In genomic region chr17:17516315-17516930, GRCh38 we compare ENCODE assay signal across 17 cellular contexts. TPM values are rescaled to one million over a fixed set of nuclear protein-coding genes. Genes with fewer than 3 reads are reported as not detected.
DNase-seq lines count a peak whose midpoint lies in the region; ATAC-seq and TF ChIP-seq lines count a peak whose summit lies in the region.
"Had no signal": no experiment of that assay in that cellular context is flagged by ENCODE, and none has a peak within 500 bp of the region (broad histone marks: within the 10 kb centered on the region; RNA-seq: fewer than 3 reads in every experiment).

No MANE protein-coding gene starts in this region.

- H3K9me3 ChIP-seq in BLaER1 (no peaks in the 10 kb centered on the region), mucosa of descending colon (no peaks in the 10 kb centered on the region)
- H3K9me3 ChIP-seq: sigmoid colon had no signal

- H3K4me3 ChIP-seq in BLaER1 (no peak overlapping the region; the same call in 1 of the 2 replicates), mucosa of descending colon (no peak overlapping the region), mesendoderm (ENCODE audit: low read length) (no peak overlapping the region)
- H3K4me3 ChIP-seq: sigmoid colon had no signal

- H3K27ac Mint-ChIP-seq in activated T-helper 17 cell treated with anti-CD3 and anti-CD28 coated beads, Interleukin-2, amount 50 U/mL, for 72 hours, result peak overlapping the region; percentile 6
- H3K27ac Mint-ChIP-seq in T-cell, result no peak overlapping the region
- H3K27ac Mint-ChIP-seq: activated T-helper 1 cell treated with anti-CD3 and anti-CD28 coated beads, Interleukin-12 subunit alpha, Interleukin-12 subunit beta, Interleukin-2, Interleukin-4 antibody, amounts not matched to agents 30 ng/mL and 10 ng/mL and 1 ng/mL, durations not matched to agents 14 hours and 24 hours and 36 hours; memory B cell had no signal

- CTCF ChIA-PET in T-cell (lab: Charles Lee), result interaction anchor here in 1 of 2 donors (0.7 kb wide), 1 partner anchor 18 kb away, joined by 4 read pairs; no protein-coding TSS in a partner anchor

- H3K27ac ChIP-seq in BLaER1 (peak overlapping the region; percentile 65), mesendoderm (ENCODE audit: low read depth, low read length) (no peak overlapping the region)
- H3K27ac ChIP-seq: sigmoid colon had no signal

- H3K4me1 ChIP-seq in BLaER1 (peaks cover 100% of the 10 kb centered on the region), mucosa of descending colon (ENCODE audit: low read depth) (no peaks in the 10 kb centered on the region), mesendoderm (ENCODE audit: control insufficient read depth, low read depth, low read length) (no peaks in the 10 kb centered on the region)

- no peaks in the 10 kb centered on the region for H3K36me3 Mint-ChIP-seq in activated T-helper 17 cell treated with anti-CD3 and anti-CD28 coated beads, Interleukin-2, amount 50 U/mL, for 72 hours (ENCODE audit: low read depth)
- H3K36me3 Mint-ChIP-seq in T-cell, result peaks cover 3% of the 10 kb centered on the region

- H3K56ac ChIP-seq in mesendoderm (ENCODE audit: low read length), result no peak overlapping the region

- no peak overlapping the region for H2BK120ac ChIP-seq in mesendoderm (ENCODE audit: low read depth, low read length)

- no peak overlapping the region for H2BK5ac ChIP-seq in mesendoderm (ENCODE audit: low read length)

- no peak for ATAC-seq in activated T-helper 17 cell treated with anti-CD3 and anti-CD28 coated beads, Interleukin-2, amount 50 U/mL, for 72 hours (replicated peaks)
- peak; percentile 23 for ATAC-seq in mucosa of descending colon
- ATAC-seq in T-cell (replicated peaks in 1 of 4), result no peak
- no peak for ATAC-seq in HG03442 (IDR thresholded peaks at IDR 0.05; ENCODE audit: unreplicated experiment)

- H3K23ac ChIP-seq in mesendoderm (ENCODE audit: low read length), result no peak overlapping the region

- DNase-seq in NCI-H1694 (lab: John Stamatoyannopoulos, UW), result peak; percentile 56
- peak in 1 of 3 donors; percentile 22 for DNase-seq in mucosa of descending colon
- no peak for DNase-seq in T-cell
- DNase-seq in mesendoderm, result no peak
- no peak for DNase-seq in midbrain (lab: John Stamatoyannopoulos, UW)
- DNase-seq: effector CD4-positive, alpha-beta T cell; head of caudate nucleus; NCI-H2081; nucleus accumbens; sigmoid colon; stimulated activated CD4-positive, alpha-beta T cell treated with anti-CD3 and anti-CD28 coated beads, Interleukin-2, amount 100 ng/mL, for 24 hours; T-helper 2 cell had no signal

- no peak for TF ChIP-seq CTCF in mucosa of descending colon (IDR thresholded peaks at IDR 0.05)

- no peak overlapping the region for H3K18ac ChIP-seq in mesendoderm (ENCODE audit: low read length)

- POLR2A ChIA-PET in T-cell (lab: Charles Lee), result no interaction called here

- H3K27me3 Mint-ChIP-seq in activated T-helper 17 cell treated with anti-CD3 and anti-CD28 coated beads, Interleukin-2, amount 50 U/mL, for 72 hours, result no peaks in the 10 kb centered on the region
- no peaks in the 10 kb centered on the region for H3K27me3 Mint-ChIP-seq in T-cell
- H3K27me3 Mint-ChIP-seq: memory B cell had no signal

- peak overlapping the region; percentile 43 for H3K9ac ChIP-seq in BLaER1
- no peak overlapping the region for H3K9ac ChIP-seq in mesendoderm (ENCODE audit: low read length)

- H3K4me2 ChIP-seq in BLaER1 (peak overlapping the region; percentile 81), mesendoderm (ENCODE audit: low read length) (no peak overlapping the region)

- H4K20me1 ChIP-seq in BLaER1, result no peaks in the 10 kb centered on the region

- no peaks in the 10 kb centered on the region for H3K79me2 ChIP-seq in mesendoderm (ENCODE audit: control insufficient read depth, insufficient read depth, low read length)

- no peaks in the 10 kb centered on the region for H3K9me3 Mint-ChIP-seq in activated T-helper 17 cell treated with anti-CD3 and anti-CD28 coated beads, Interleukin-2, amount 50 U/mL, for 72 hours
- no peaks in the 10 kb centered on the region for H3K9me3 Mint-ChIP-seq in T-cell
- H3K9me3 Mint-ChIP-seq: activated T-helper 1 cell treated with anti-CD3 and anti-CD28 coated beads, Interleukin-12 subunit alpha, Interleukin-12 subunit beta, Interleukin-2, Interleukin-4 antibody, amounts not matched to agents 30 ng/mL and 10 ng/mL and 1 ng/mL, durations not matched to agents 14 hours and 24 hours and 36 hours; memory B cell had no signal

- no peak overlapping the region for H3K4ac ChIP-seq in mesendoderm (ENCODE audit: low read depth, low read length)

- H4K8ac ChIP-seq in mesendoderm (ENCODE audit: low read depth, low read length), result no peak overlapping the region

- H3K4me1 Mint-ChIP-seq in activated T-helper 17 cell treated with anti-CD3 and anti-CD28 coated beads, Interleukin-2, amount 50 U/mL, for 72 hours, result no peaks in the 10 kb centered on the region
- H3K4me1 Mint-ChIP-seq in T-cell, result no peaks in the 10 kb centered on the region
- H3K4me1 Mint-ChIP-seq: memory B cell had no signal

- intact Hi-C loops in mucosa of descending colon (cut with DNase I, micrococcal nuclease), result no loop called here

- no peak overlapping the region for H2BK15ac ChIP-seq in mesendoderm (replicated peaks; ENCODE audit: low read depth)

- H3K27me3 ChIP-seq in BLaER1, result no peaks in the 10 kb centered on the region
- H3K27me3 ChIP-seq in mesendoderm (ENCODE audit: insufficient read depth, low read length, poor library complexity), result no peaks in the 10 kb centered on the region
- H3K27me3 ChIP-seq: sigmoid colon had no signal

- no CpG with 5 or more reads among the region's 10 CpGs for WGBS in mesendoderm (ENCODE audit: extremely low coverage, insufficient coverage, low lambda C conversion rate)

- H3K79me1 ChIP-seq in mesendoderm (ENCODE audit: low read length), result no peaks in the 10 kb centered on the region

- H4K5ac ChIP-seq in mesendoderm (ENCODE audit: low read length), result no peak overlapping the region

- H3K4me3 Mint-ChIP-seq in activated T-helper 17 cell treated with anti-CD3 and anti-CD28 coated beads, Interleukin-2, amount 50 U/mL, for 72 hours, result no peak overlapping the region
- H3K4me3 Mint-ChIP-seq in T-cell, result no peak overlapping the region
- H3K4me3 Mint-ChIP-seq: activated T-helper 1 cell treated with anti-CD3 and anti-CD28 coated beads, Interleukin-12 subunit alpha, Interleukin-12 subunit beta, Interleukin-2, Interleukin-4 antibody, amounts not matched to agents 30 ng/mL and 10 ng/mL and 1 ng/mL, durations not matched to agents 14 hours and 24 hours and 36 hours; memory B cell had no signal

- no peaks in the 10 kb centered on the region for H3K36me3 ChIP-seq in BLaER1
- H3K36me3 ChIP-seq in mucosa of descending colon (ENCODE audit: low read depth), result no peaks in the 10 kb centered on the region
- no peaks in the 10 kb centered on the region for H3K36me3 ChIP-seq in mesendoderm (ENCODE audit: control insufficient read depth, insufficient read depth, low read length)
- H3K36me3 ChIP-seq: sigmoid colon had no signal

- H2AK5ac ChIP-seq in mesendoderm (ENCODE audit: low read length), result no peak overlapping the region

RNA-seq across cellular contexts. Expression of gene RASD1, which starts 20.2 kb away (rescaled TPM):
- total RNA-seq in activated T-helper 17 cell treated with anti-CD3 and anti-CD28 coated beads, Interleukin-2, amount 50 U/mL, for 72 hours, result 1 to 10 TPM; 1.3 TPM
- total RNA-seq in mucosa of descending colon (10 to 100 TPM; 10.8 to 27.8 (median 19.2) TPM), T-cell (1 to 10 TPM in 4 of 5 donors, under 1 TPM in 1; 0.70 to 2.9 (median 2.0) TPM)
- polyA plus RNA-seq in mesendoderm (2013, experiment 1 of 2), result 0.77 TPM
- 0.66 TPM for polyA plus RNA-seq in mesendoderm (2013, experiment 2 of 2)

RNA-seq across cellular contexts. Expression of gene MED9, which starts 39.6 kb away (rescaled TPM):
- 10 to 100 TPM; 12.3 to 14.9 TPM for total RNA-seq in activated T-helper 17 cell treated with anti-CD3 and anti-CD28 coated beads, Interleukin-2, amount 50 U/mL, for 72 hours
- 10 to 100 TPM; 17.9 to 23.1 (median 20.3) TPM for total RNA-seq in mucosa of descending colon
- total RNA-seq in T-cell, result 10 to 100 TPM; 16.6 to 20.3 (median 19.1) TPM
- 10.7 TPM for polyA plus RNA-seq in mesendoderm (2013, experiment 1 of 2)
- 10.9 TPM for polyA plus RNA-seq in mesendoderm (2013, experiment 2 of 2)
